In genomic region chr1:21933397-21934248, GRCh38 we compare ENCODE assay signal across 8 cellular contexts. TPM values are rescaled to one million over a fixed set of nuclear protein-coding genes. Genes with fewer than 3 reads are reported as not detected.
DNase-seq lines count a peak whose midpoint lies in the region; ATAC-seq and TF ChIP-seq lines count a peak whose summit lies in the region.

No MANE protein-coding gene starts in this region.

- TF ChIP-seq POLR2A in sigmoid colon (IDR thresholded peaks at IDR 0.05), result peak; percentile 7 to 11

- no peaks in the 10 kb centered on the region for H3K36me3 ChIP-seq in sigmoid colon

- peak overlapping the region; percentile 93 for H3K27ac Mint-ChIP-seq in HFFc6

- ATAC-seq in left cardiac atrium, result peak; percentile 3 to 4
- no peak for ATAC-seq in HG03039 (IDR thresholded peaks at IDR 0.05; ENCODE audit: unreplicated experiment)

- peaks cover 32% of the 10 kb centered on the region for H3K36me3 Mint-ChIP-seq in HFFc6 (ENCODE audit: low read depth)

- no peaks in the 10 kb centered on the region for H3K9me3 Mint-ChIP-seq in HFFc6

- no peaks in the 10 kb centered on the region for H3K9me3 ChIP-seq in sigmoid colon

- CTCF ChIA-PET in RWPE1 (lab: Yijun Ruan, JAX), result interaction anchor here (0.5 to 0.6 kb wide), 2 partner anchors 16 to 20 kb away, joined by 3 read pairs; no protein-coding TSS in a partner anchor

- POLR2A ChIA-PET in RWPE1 (lab: Yijun Ruan, JAX; ENCODE audit: low non-redundant PET), result interaction anchor here (0.6 to 1.3 kb wide), 3 partner anchors 13 to 127 kb away, joined by 3 to 4 read pairs (median 3); no protein-coding TSS in a partner anchor

- peak overlapping the region; percentile 94 for H3K4me3 Mint-ChIP-seq in HFFc6

- peaks cover 0 to 86% (median 82%) of the 10 kb centered on the region in 4 donors for H3K4me1 ChIP-seq in sigmoid colon

- peaks cover 3% of the 10 kb centered on the region for H3K27me3 Mint-ChIP-seq in HFFc6 (ENCODE audit: insufficient read depth)

- no peaks in the 10 kb centered on the region for H3K27me3 ChIP-seq in sigmoid colon

- peaks cover 75% of the 10 kb centered on the region for H3K4me1 Mint-ChIP-seq in HFFc6 (ENCODE audit: low read depth)

- no peak for DNase-seq in HFFc6
- DNase-seq in RWPE1 (ENCODE audit: low spot score), result peak; percentile 67
- DNase-seq in left cardiac atrium, result peak; percentile 84
- DNase-seq in sigmoid colon, result peak; percentile 94
- DNase-seq in SIG-M5 (lab: John Stamatoyannopoulos, UW), result no peak
- DNase-seq in GDM1 (lab: John Stamatoyannopoulos, UW), result no peak
- no peak for DNase-seq in LoVo (ENCODE audit: low spot score)

- no peak for TF ChIP-seq EP300 in sigmoid colon (IDR thresholded peaks at IDR 0.05)

- H3K27ac ChIP-seq in RWPE1, result peak overlapping the region; percentile 96
- peak overlapping the region; percentile 90 to 99 (median 98) for H3K27ac ChIP-seq in sigmoid colon

- WGBS in sigmoid colon, 2 donors, result 37 to 38% methylated on average over 19 of the region's 19 CpGs

- intact Hi-C loops in left cardiac atrium (cut with DNase I), result loop anchor here (5.0 kb wide), 1 partner anchor 36 kb away; no protein-coding TSS in a partner anchor
- intact Hi-C loops in sigmoid colon (cut with DNase I), result loop anchor here (2.0 to 10.0 kb wide), 2 partner anchors 25 to 599 kb away; no protein-coding TSS in a partner anchor

- TF ChIP-seq CTCF in HFFc6 (IDR thresholded peaks at IDR 0.05) (no peak), RWPE1 (conservative IDR thresholded peaks at IDR 0.05; ENCODE audit: low read depth) (no peak), sigmoid colon (IDR thresholded peaks at IDR 0.05) (no peak)

- H3K4me3 ChIP-seq in sigmoid colon, result peak overlapping the region; percentile 12 to 95 (median 84)

RNA-seq across cellular contexts. Expression of gene HSPG2, which starts 3.5 kb away (rescaled TPM):
- total RNA-seq in HFFc6 (2021; fragmentation: NEBNext Ultra II Directional; extraction: Animal tissue kit (Norgen Biotek cat#: 25700)), result 100 to 1,000 TPM; 275 to 430 (median 297) TPM
- total RNA-seq in left cardiac atrium (100 to 1,000 TPM; 307 to 608 TPM), sigmoid colon (100 to 1,000 TPM in 3 of 4 donors, 10 to 100 TPM in 1; 66.3 to 761 (median 213) TPM)
- polyA plus RNA-seq in sigmoid colon, result 100 to 1,000 TPM in 1 of 3 donors, 10 to 100 TPM in 1, 1 to 10 TPM in 1; 6.0 to 104 (median 10.4) TPM

RNA-seq across cellular contexts. Expression of gene CELA3B, which starts 43.2 kb away (rescaled TPM):
- total RNA-seq in HFFc6 (2021; fragmentation: NEBNext Ultra II Directional; extraction: Animal tissue kit (Norgen Biotek cat#: 25700)), result not detected
- not detected for total RNA-seq in left cardiac atrium
- total RNA-seq in sigmoid colon, result not detected
- polyA plus RNA-seq in sigmoid colon, result 1 to 10 TPM in 2 of 3 donors, under 1 TPM in 1; 0.20 to 6.9 (median 6.0) TPM

Comparison
In these comparisons a context has a peak if more than half of its experiments do, and no peak if none do; other contexts are left out.
1. DNase-seq: peak in RWPE1 (single experiment), left cardiac atrium (single experiment) and sigmoid colon (single experiment); none in HFFc6 (single experiment), SIG-M5 (single experiment), GDM1 (single experiment) and LoVo (single experiment).